14 cellular contexts compared by ENCODE assay signal in the genomic region with DNA sequence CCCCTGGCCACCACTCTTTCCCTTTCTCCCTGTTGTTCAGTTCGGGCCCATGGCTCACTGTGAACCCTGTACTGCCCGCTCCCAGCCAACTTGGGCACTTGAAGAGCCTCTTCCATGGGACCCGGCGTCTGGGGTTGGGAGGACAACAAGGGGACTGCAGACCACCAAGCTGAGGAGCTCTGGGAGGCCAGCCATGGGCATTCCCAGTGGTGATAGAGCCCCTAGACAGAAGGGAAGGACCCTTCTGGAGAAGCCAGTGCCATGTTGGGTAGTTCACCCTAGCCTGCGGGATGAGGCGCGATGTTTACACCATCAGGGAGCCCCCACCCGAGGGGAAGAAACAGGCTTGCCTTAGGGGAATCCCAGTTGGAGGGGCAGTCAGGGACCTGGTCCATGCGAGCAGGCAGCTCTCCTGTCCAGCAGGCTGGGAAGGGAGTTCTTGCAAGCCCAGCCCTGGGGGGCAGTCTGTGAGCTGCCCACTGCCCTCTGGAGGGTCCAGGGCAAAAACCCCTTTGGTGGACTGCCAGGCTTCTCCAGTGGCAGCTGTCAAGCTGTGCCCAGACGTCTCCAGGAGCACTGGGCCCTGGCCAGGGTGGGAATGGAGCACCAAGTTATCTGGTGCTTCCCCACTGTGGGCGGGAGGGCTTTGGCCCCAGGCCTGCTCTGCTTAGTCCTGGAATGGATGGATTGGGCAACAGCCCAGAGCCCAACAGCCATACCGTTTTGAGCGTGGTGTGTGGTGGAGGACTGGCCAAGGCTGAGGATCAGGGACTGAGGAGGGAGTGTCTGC. TPM values are rescaled to one million over a fixed set of nuclear protein-coding genes. Genes with fewer than 3 reads are reported as not detected.
DNase-seq lines count a peak whose midpoint lies in the region; ATAC-seq, FAIRE-seq and TF ChIP-seq lines count a peak whose summit lies in the region.
"Had no signal": no experiment of that assay in that cellular context is flagged by ENCODE, and none has a peak within 500 bp of the region (broad histone marks: within the 10 kb centered on the region; RNA-seq: fewer than 3 reads in every experiment).

No MANE protein-coding gene starts in this region.

- H2AFZ ChIP-seq in GM23248 (no peak overlapping the region), astrocyte (ENCODE audit: low read depth, low read length) (no peak overlapping the region), GM23338 (no peak overlapping the region)

- H3K27me3 ChIP-seq in GM23248 (replicated peaks; ENCODE audit: insufficient read depth) (no peaks in the 10 kb centered on the region), astrocyte (ENCODE audit: insufficient read depth, low read length) (no peaks in the 10 kb centered on the region), heart right ventricle (peaks cover 0 to 37% (median 0%) of the 10 kb centered on the region in 7 donors), GM23338 (ENCODE audit: insufficient read depth) (no peaks in the 10 kb centered on the region)
- H3K27me3 ChIP-seq: gastrocnemius medialis had no signal

- H3K79me2 ChIP-seq in GM23248 (ENCODE audit: insufficient read depth) (peaks cover 52% of the 10 kb centered on the region), astrocyte (ENCODE audit: insufficient read depth, low read length) (peaks cover 27% of the 10 kb centered on the region), GM23338 (replicated peaks; ENCODE audit: insufficient read depth) (peaks cover 14% of the 10 kb centered on the region; the same call in 1 of the 2 replicates)

- H3K4me3 ChIP-seq in GM23248 (no peak overlapping the region), astrocyte (ENCODE audit: insufficient read depth, low read depth, low read length) (no peak overlapping the region), heart right ventricle (no peak overlapping the region), GM23338 (no peak overlapping the region)
- H3K4me3 ChIP-seq: gastrocnemius medialis, SK-N-MC had no signal

- H3K9me3 Mint-ChIP-seq in astrocyte (ENCODE audit: unreplicated experiment) (no peaks in the 10 kb centered on the region), GM23338 (no peaks in the 10 kb centered on the region; the same call in 2 of the 3 replicates)
- H3K9me3 Mint-ChIP-seq: CD4-positive, CD25-positive, alpha-beta regulatory T cell had no signal

- no peak for FAIRE-seq in astrocyte (lab: Jason Lieb, UNC)
- no peak for FAIRE-seq in H54 (lab: Jason Lieb, UNC)

- no peaks in the 10 kb centered on the region for H3K27me3 Mint-ChIP-seq in astrocyte (ENCODE audit: low read depth, unreplicated experiment)
- peaks cover 3% of the 10 kb centered on the region for H3K27me3 Mint-ChIP-seq in GM23338 (ENCODE audit: insufficient read depth, low read depth, poor library complexity)
- H3K27me3 Mint-ChIP-seq: CD4-positive, CD25-positive, alpha-beta regulatory T cell had no signal

- H3K36me3 ChIP-seq in GM23248 (ENCODE audit: low read depth) (no peaks in the 10 kb centered on the region), astrocyte (ENCODE audit: insufficient read depth, low read length) (no peaks in the 10 kb centered on the region), heart right ventricle (peaks cover 0 to 50% (median 9%) of the 10 kb centered on the region in 9 donors), GM23338 (ENCODE audit: insufficient read depth) (no peaks in the 10 kb centered on the region)

- DNase-seq in GM23248 (peak; percentile 53), astrocyte (ENCODE audit: low read depth) (peak; percentile 43), heart right ventricle (peak; percentile 51 to 56), sciatic nerve (ENCODE audit: low spot score) (peak; percentile 53), cortex of kidney (lab: John Stamatoyannopoulos, UW) (no peak), GM23338 (ENCODE audit: low spot score) (no peak), H54 (ENCODE audit: insufficient read length, low spot score) (no peak)
- no peak for DNase-seq in activated naive CD4-positive, alpha-beta T cell treated with Interleukin-2 at 50 U/mL for 16 hours
- DNase-seq: CD4-positive, CD25-positive, alpha-beta regulatory T cell; gastrocnemius medialis; GF-D8; naive B cell; stimulated activated naive CD4-positive, alpha-beta T cell had no signal

- no peak overlapping the region for H3K4me2 ChIP-seq in GM23248 (ENCODE audit: unreplicated experiment)
- no peak overlapping the region for H3K4me2 ChIP-seq in astrocyte (ENCODE audit: low read length)
- H3K4me2 ChIP-seq in GM23338: no peak overlapping the region

- no peaks in the 10 kb centered on the region for H3K4me1 Mint-ChIP-seq in astrocyte (ENCODE audit: low read depth, unreplicated experiment)
- no peaks in the 10 kb centered on the region; the same call in 2 of the 3 replicates for H3K4me1 Mint-ChIP-seq in GM23338

- no peak overlapping the region for H3K9ac ChIP-seq in GM23248
- no peak overlapping the region for H3K9ac ChIP-seq in astrocyte (ENCODE audit: low read length)

- no peak for TF ChIP-seq CTCF in astrocyte (IDR thresholded peaks at IDR 0.05; ENCODE audit: insufficient read depth, low read depth, low read length)
- TF ChIP-seq CTCF in heart right ventricle (IDR thresholded peaks at IDR 0.05): no peak
- TF ChIP-seq CTCF in GM23338 (conservative IDR thresholded peaks at IDR 0.05; ENCODE audit: low read depth in 2 of 2): no peak

- H3F3A ChIP-seq in GM23248 (ENCODE audit: insufficient read depth) (no peaks in the 10 kb centered on the region), GM23338 (replicated peaks; ENCODE audit: low read depth) (no peaks in the 10 kb centered on the region)

- H3K4me1 ChIP-seq in GM23248 (ENCODE audit: insufficient read depth): no peaks in the 10 kb centered on the region
- H3K4me1 ChIP-seq in astrocyte (ENCODE audit: insufficient read depth, low read length): no peaks in the 10 kb centered on the region
- H3K4me1 ChIP-seq in heart right ventricle: peaks cover 0 to 14% (median 0%) of the 10 kb centered on the region in 9 donors
- H3K4me1 ChIP-seq in GM23338 (ENCODE audit: insufficient read depth): no peaks in the 10 kb centered on the region
- H3K4me1 ChIP-seq: gastrocnemius medialis had no signal

- H3K36me3 Mint-ChIP-seq in astrocyte (ENCODE audit: low read depth, unreplicated experiment) (no peaks in the 10 kb centered on the region), GM23338 (ENCODE audit: low read depth) (peaks cover 25% of the 10 kb centered on the region)
- H3K36me3 Mint-ChIP-seq: CD4-positive, CD25-positive, alpha-beta regulatory T cell had no signal

- ATAC-seq in heart right ventricle (peak; percentile 61 to 92 (median 85)), sciatic nerve (peak; percentile 25), GM23338 (no peak)
- ATAC-seq: gastrocnemius medialis had no signal

- H3K4me3 Mint-ChIP-seq in astrocyte (ENCODE audit: unreplicated experiment) (no peak overlapping the region), GM23338 (no peak overlapping the region)
- H3K4me3 Mint-ChIP-seq: naive B cell had no signal

- no peak overlapping the region for H3K27ac ChIP-seq in GM23248
- no peak overlapping the region for H3K27ac ChIP-seq in astrocyte (ENCODE audit: low read depth, low read length)
- H3K27ac ChIP-seq in heart right ventricle: no peak overlapping the region
- no peak overlapping the region for H3K27ac ChIP-seq in GM23338 (ENCODE audit: low read depth)
- H3K27ac ChIP-seq: gastrocnemius medialis, SK-N-MC had no signal

- no peak for TF ChIP-seq POLR2A in H54 (IDR thresholded peaks at IDR 0.05; ENCODE audit: low read depth, low read length)

- in situ Hi-C loops in GM23248 (cut with MboI): no loop called here

- WGBS in GM23248 (ENCODE audit: low coverage in 1 of 2, low lambda C conversion rate in 2 of 2, missing lambda C conversion rate in 2 of 2), 2 experiments: 76 to 78% methylated on average over 5 to 8 of the region's 13 CpGs
- WGBS in heart right ventricle, 2 donors: 63 to 66% methylated on average over 12 to 13 of the region's 13 CpGs

- H3K27ac Mint-ChIP-seq in astrocyte (ENCODE audit: unreplicated experiment) (no peak overlapping the region), GM23338 (no peak overlapping the region)
- H3K27ac Mint-ChIP-seq: naive B cell had no signal

- H4K20me1 ChIP-seq in GM23248 (ENCODE audit: insufficient read depth) (no peaks in the 10 kb centered on the region), astrocyte (ENCODE audit: insufficient read depth, low read length) (peaks cover 27% of the 10 kb centered on the region), GM23338 (replicated peaks; ENCODE audit: insufficient read depth) (no peaks in the 10 kb centered on the region)

- no peaks in the 10 kb centered on the region for H3K9me2 ChIP-seq in GM23248 (ENCODE audit: insufficient read depth)
- no peaks in the 10 kb centered on the region for H3K9me2 ChIP-seq in GM23338 (ENCODE audit: insufficient read depth)

- intact Hi-C loops in heart right ventricle (cut with DNase I): no loop called here
- intact Hi-C loops in sciatic nerve (cut with DNase I): no loop called here

- no peaks in the 10 kb centered on the region for H3K9me3 ChIP-seq in GM23248 (ENCODE audit: low read depth)
- H3K9me3 ChIP-seq in astrocyte (ENCODE audit: insufficient read depth, low read depth, low read length): no peaks in the 10 kb centered on the region
- H3K9me3 ChIP-seq in heart right ventricle: peaks cover 0 to 2% (median 0%) of the 10 kb centered on the region in 11 donors
- H3K9me3 ChIP-seq: gastrocnemius medialis had no signal

RNA-seq across cellular contexts. Expression of gene UBA1, which starts 23.7 kb away (rescaled TPM):
- 264 and 266 TPM in 2 replicates for total RNA-seq in GM23248 (2014; rRNA removed; shearing (Covaris generic))
- polyA plus RNA-seq in GM23248 (2016; fragmentation: Nextera tagmentation; extraction: Ambion mirVana) (141 and 146 TPM in 2 replicates), heart right ventricle (10 to 100 TPM; 90.9 to 99.4 TPM), GM23338 (2016; fragmentation: Nextera tagmentation; extraction: Ambion mirVana) (97.7 and 104 TPM in 2 replicates)
- total RNA-seq in astrocyte (232 and 244 TPM in 2 replicates), heart right ventricle (100 to 1,000 TPM; 110 to 157 (median 128) TPM), sciatic nerve (165 TPM)
- 344 and 377 TPM in 2 replicates for total RNA-seq in GM23338 (2014; rRNA removed; shearing (Covaris generic))

RNA-seq across cellular contexts. Expression of gene RBM10, which starts 24.9 kb away (rescaled TPM):
- total RNA-seq in GM23248 (2014; rRNA removed; shearing (Covaris generic)): 40.1 and 40.5 TPM in 2 replicates
- polyA plus RNA-seq in GM23248 (2016; fragmentation: Nextera tagmentation; extraction: Ambion mirVana) (28.4 and 30.6 TPM in 2 replicates), heart right ventricle (10 to 100 TPM; 26.9 to 27.6 TPM), GM23338 (2016; fragmentation: Nextera tagmentation; extraction: Ambion mirVana) (38.9 and 39.5 TPM in 2 replicates)
- total RNA-seq in astrocyte (35.9 and 36.3 TPM in 2 replicates), heart right ventricle (10 to 100 TPM; 23.1 to 32.1 (median 26.4) TPM), sciatic nerve (27.4 TPM)
- 80.0 and 101 TPM in 2 replicates for total RNA-seq in GM23338 (2014; rRNA removed; shearing (Covaris generic))

RNA-seq across cellular contexts. Expression of gene NDUFB11, which starts 25.4 kb away (rescaled TPM):
- total RNA-seq in GM23248 (2014; rRNA removed; shearing (Covaris generic)): 41.7 and 45.7 TPM in 2 replicates
- polyA plus RNA-seq in GM23248 (2016; fragmentation: Nextera tagmentation; extraction: Ambion mirVana): 123 and 125 TPM in 2 replicates
- total RNA-seq in astrocyte: 79.4 and 86.3 TPM in 2 replicates
- total RNA-seq in heart right ventricle: 100 to 1,000 TPM; 149 to 217 (median 175) TPM
- polyA plus RNA-seq in heart right ventricle: 100 to 1,000 TPM; 155 to 178 TPM
- total RNA-seq in sciatic nerve: 29.5 TPM
- total RNA-seq in GM23338 (2014; rRNA removed; shearing (Covaris generic)): 52.2 and 103 TPM in 2 replicates
- 238 and 247 TPM in 2 replicates for polyA plus RNA-seq in GM23338 (2016; fragmentation: Nextera tagmentation; extraction: Ambion mirVana)

RNA-seq across cellular contexts. Expression of gene CDK16, which starts 48.6 kb away (rescaled TPM):
- total RNA-seq in GM23248 (2014; rRNA removed; shearing (Covaris generic)): 89.5 and 97.8 TPM in 2 replicates
- 103 and 105 TPM in 2 replicates for polyA plus RNA-seq in GM23248 (2016; fragmentation: Nextera tagmentation; extraction: Ambion mirVana)
- 110 and 128 TPM in 2 replicates for total RNA-seq in astrocyte
- 100 to 1,000 TPM; 129 to 193 (median 147) TPM for total RNA-seq in heart right ventricle
- polyA plus RNA-seq in heart right ventricle: 100 to 1,000 TPM; 110 to 124 TPM
- total RNA-seq in sciatic nerve: 55.9 TPM
- 111 and 158 TPM in 2 replicates for total RNA-seq in GM23338 (2014; rRNA removed; shearing (Covaris generic))
- 55.9 and 58.9 TPM in 2 replicates for polyA plus RNA-seq in GM23338 (2016; fragmentation: Nextera tagmentation; extraction: Ambion mirVana)

Comparison
In these comparisons a context has a peak if more than half of its experiments do, and no peak if none do; other contexts are left out.
1. DNase-seq: peak in GM23248 (single experiment), astrocyte (single experiment), heart right ventricle (2 of 2) and sciatic nerve (single experiment); none in cortex of kidney (single experiment), GM23338 (single experiment), H54 (single experiment) and activated naive CD4-positive, alpha-beta T cell treated with Interleukin-2 at 50 U/mL for 16 hours (single experiment).